In the genomic region with DNA sequence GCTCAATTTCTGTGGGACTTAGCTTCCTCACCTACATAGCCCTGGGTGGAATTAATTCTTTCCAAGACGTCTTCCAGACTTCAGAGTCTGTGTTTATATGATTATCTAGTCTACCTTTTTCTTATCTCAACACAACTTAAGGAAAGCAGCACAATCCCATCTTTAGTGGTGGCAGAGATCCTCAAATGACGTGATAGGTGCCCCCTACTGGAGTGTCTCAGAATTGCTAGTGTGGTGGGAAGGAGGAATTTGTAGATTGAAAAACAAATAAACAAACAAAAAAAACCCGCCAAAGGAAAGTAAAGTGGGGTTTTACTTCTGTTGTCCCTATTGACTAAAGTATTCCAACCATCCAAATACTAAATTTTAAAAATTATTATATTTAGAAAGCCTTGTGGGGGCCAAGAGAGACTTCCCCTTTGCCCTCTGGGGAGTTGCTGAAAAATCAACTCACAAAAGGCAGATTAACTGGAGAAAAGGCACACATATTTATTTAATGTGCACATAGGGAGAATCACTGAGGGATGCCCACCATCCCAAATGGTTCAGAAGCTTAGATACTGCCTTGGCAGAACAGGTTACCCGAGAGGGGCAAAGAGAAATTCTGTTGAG, we compare ENCODE assay signal across 8 cellular contexts.
DNase-seq lines count a peak whose midpoint lies in the region.

No MANE protein-coding gene starts in this region.

- intact Hi-C loops in head of caudate nucleus (cut with DNase I), result loop anchor here (10.0 kb wide), 1 partner anchor 149 kb away; no protein-coding TSS in a partner anchor

- DNase-seq in CMK (ENCODE audit: low read depth) (peak; percentile 4), HuH-7 (ENCODE audit: low spot score) (peak; percentile 19), head of caudate nucleus (peak in 26 of 42 donors; percentile 9 to 82 (median 39)), NCI-H345 (lab: John Stamatoyannopoulos, UW) (no peak), NCI-H146 (lab: John Stamatoyannopoulos, UW) (no peak), GM19238 (ENCODE audit: insufficient read length, low spot score) (no peak)
- DNase-seq in activated CD8-positive, alpha-beta memory T cell treated with anti-CD3 and anti-CD28 coated beads for 24 hours, result peak; percentile 64
- peak; percentile 48 to 59 for DNase-seq in stimulated activated CD4-positive, alpha-beta T cell treated with anti-CD3 and anti-CD28 coated beads, Interleukin-2, amount 100 ng/mL, for 24 hours

Comparison
In these comparisons a context has a peak if more than half of its experiments do, and no peak if none do; other contexts are left out.
1. DNase-seq: peak in CMK (single experiment), HuH-7 (single experiment), activated CD8-positive, alpha-beta memory T cell treated with anti-CD3 and anti-CD28 coated beads for 24 hours (single experiment), head of caudate nucleus (26 of 42) and stimulated activated CD4-positive, alpha-beta T cell treated with anti-CD3 and anti-CD28 coated beads, Interleukin-2, amount 100 ng/mL, for 24 hours (2 of 2); none in NCI-H345 (single experiment), NCI-H146 (single experiment) and GM19238 (single experiment).